Comparison of ENCODE assay signal across 1 cellular context in the genomic region with DNA sequence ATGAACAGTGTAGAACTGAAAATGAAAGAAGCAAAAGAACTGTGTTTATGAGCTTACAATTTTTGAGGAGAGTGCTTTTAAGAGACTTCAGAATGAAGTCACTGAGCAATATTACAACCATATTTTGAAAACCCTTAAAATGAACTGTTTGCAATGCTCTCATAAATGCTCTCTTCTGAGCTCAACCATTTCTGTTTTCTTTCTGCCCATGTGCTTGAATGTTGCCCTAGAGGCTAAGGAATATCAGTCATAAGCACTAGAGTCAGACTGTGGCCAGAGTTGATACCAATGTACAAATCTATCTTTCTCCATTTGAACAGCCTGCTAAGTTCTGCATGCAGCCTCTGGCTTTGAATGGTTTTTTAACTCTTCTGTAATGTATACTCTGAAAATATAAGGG.
TF ChIP-seq lines count a peak whose summit lies in the region.

No MANE protein-coding gene starts in this region.

TF ChIP-seq in GM23338, 12 proteins besides CTCF, POLR2A, EP300 and RAD21:
- TF ChIP-seq, protein P1, sequence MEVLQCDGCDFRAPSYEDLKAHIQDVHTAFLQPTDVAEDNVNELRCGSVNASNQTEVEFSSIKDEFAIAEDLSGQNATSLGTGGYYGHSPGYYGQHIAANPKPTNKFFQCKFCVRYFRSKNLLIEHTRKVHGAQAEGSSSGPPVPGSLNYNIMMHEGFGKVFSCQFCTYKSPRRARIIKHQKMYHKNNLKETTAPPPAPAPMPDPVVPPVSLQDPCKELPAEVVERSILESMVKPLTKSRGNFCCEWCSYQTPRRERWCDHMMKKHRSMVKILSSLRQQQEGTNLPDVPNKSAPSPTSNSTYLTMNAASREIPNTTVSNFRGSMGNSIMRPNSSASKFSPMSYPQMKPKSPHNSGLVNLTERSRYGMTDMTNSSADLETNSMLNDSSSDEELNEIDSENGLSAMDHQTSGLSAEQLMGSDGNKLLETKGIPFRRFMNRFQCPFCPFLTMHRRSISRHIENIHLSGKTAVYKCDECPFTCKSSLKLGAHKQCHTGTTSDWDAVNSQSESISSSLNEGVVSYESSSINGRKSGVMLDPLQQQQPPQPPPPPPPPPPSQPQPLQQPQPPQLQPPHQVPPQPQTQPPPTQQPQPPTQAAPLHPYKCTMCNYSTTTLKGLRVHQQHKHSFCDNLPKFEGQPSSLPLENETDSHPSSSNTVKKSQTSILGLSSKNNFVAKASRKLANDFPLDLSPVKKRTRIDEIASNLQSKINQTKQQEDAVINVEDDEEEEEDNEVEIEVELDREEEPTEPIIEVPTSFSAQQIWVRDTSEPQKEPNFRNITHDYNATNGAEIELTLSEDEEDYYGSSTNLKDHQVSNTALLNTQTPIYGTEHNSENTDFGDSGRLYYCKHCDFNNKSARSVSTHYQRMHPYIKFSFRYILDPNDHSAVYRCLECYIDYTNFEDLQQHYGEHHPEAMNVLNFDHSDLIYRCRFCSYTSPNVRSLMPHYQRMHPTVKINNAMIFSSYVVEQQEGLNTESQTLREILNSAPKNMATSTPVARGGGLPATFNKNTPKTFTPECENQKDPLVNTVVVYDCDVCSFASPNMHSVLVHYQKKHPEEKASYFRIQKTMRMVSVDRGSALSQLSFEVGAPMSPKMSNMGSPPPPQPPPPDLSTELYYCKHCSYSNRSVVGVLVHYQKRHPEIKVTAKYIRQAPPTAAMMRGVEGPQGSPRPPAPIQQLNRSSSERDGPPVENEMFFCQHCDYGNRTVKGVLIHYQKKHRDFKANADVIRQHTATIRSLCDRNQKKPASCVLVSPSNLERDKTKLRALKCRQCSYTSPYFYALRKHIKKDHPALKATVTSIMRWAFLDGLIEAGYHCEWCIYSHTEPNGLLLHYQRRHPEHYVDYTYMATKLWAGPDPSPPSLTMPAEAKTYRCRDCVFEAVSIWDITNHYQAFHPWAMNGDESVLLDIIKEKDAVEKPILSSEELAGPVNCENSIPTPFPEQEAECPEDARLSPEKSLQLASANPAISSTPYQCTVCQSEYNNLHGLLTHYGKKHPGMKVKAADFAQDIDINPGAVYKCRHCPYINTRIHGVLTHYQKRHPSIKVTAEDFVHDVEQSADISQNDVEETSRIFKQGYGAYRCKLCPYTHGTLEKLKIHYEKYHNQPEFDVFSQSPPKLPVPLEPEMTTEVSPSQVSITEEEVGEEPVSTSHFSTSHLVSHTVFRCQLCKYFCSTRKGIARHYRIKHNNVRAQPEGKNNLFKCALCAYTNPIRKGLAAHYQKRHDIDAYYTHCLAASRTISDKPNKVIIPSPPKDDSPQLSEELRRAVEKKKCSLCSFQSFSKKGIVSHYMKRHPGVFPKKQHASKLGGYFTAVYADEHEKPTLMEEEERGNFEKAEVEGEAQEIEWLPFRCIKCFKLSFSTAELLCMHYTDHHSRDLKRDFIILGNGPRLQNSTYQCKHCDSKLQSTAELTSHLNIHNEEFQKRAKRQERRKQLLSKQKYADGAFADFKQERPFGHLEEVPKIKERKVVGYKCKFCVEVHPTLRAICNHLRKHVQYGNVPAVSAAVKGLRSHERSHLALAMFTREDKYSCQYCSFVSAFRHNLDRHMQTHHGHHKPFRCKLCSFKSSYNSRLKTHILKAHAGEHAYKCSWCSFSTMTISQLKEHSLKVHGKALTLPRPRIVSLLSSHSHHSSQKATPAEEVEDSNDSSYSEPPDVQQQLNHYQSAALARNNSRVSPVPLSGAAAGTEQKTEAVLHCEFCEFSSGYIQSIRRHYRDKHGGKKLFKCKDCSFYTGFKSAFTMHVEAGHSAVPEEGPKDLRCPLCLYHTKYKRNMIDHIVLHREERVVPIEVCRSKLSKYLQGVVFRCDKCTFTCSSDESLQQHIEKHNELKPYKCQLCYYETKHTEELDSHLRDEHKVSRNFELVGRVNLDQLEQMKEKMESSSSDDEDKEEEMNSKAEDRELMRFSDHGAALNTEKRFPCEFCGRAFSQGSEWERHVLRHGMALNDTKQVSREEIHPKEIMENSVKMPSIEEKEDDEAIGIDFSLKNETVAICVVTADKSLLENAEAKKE (CRISPR knock-in tag; IDR thresholded peaks at IDR 0.05): no peak
- TF ChIP-seq NANOG (IDR thresholded peaks at IDR 0.05; ENCODE audit: borderline replicate concordance): no peak
- no peak for TF ChIP-seq ZNF114 (CRISPR knock-in tag; IDR thresholded peaks at IDR 0.05)
- TF ChIP-seq, protein P2, sequence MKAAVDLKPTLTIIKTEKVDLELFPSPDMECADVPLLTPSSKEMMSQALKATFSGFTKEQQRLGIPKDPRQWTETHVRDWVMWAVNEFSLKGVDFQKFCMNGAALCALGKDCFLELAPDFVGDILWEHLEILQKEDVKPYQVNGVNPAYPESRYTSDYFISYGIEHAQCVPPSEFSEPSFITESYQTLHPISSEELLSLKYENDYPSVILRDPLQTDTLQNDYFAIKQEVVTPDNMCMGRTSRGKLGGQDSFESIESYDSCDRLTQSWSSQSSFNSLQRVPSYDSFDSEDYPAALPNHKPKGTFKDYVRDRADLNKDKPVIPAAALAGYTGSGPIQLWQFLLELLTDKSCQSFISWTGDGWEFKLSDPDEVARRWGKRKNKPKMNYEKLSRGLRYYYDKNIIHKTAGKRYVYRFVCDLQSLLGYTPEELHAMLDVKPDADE (IDR thresholded peaks at IDR 0.05): no peak
- no peak for TF ChIP-seq STAT1 (IDR thresholded peaks at IDR 0.05; ENCODE audit: unreplicated experiment)
- TF ChIP-seq, protein P3, sequence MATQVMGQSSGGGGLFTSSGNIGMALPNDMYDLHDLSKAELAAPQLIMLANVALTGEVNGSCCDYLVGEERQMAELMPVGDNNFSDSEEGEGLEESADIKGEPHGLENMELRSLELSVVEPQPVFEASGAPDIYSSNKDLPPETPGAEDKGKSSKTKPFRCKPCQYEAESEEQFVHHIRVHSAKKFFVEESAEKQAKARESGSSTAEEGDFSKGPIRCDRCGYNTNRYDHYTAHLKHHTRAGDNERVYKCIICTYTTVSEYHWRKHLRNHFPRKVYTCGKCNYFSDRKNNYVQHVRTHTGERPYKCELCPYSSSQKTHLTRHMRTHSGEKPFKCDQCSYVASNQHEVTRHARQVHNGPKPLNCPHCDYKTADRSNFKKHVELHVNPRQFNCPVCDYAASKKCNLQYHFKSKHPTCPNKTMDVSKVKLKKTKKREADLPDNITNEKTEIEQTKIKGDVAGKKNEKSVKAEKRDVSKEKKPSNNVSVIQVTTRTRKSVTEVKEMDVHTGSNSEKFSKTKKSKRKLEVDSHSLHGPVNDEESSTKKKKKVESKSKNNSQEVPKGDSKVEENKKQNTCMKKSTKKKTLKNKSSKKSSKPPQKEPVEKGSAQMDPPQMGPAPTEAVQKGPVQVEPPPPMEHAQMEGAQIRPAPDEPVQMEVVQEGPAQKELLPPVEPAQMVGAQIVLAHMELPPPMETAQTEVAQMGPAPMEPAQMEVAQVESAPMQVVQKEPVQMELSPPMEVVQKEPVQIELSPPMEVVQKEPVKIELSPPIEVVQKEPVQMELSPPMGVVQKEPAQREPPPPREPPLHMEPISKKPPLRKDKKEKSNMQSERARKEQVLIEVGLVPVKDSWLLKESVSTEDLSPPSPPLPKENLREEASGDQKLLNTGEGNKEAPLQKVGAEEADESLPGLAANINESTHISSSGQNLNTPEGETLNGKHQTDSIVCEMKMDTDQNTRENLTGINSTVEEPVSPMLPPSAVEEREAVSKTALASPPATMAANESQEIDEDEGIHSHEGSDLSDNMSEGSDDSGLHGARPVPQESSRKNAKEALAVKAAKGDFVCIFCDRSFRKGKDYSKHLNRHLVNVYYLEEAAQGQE (IDR thresholded peaks at IDR 0.05; ENCODE audit: unreplicated experiment): no peak
- no peak for TF ChIP-seq EZH2phosphoT487 (IDR thresholded peaks at IDR 0.05; ENCODE audit: unreplicated experiment)
- no peak for TF ChIP-seq JUNB (IDR thresholded peaks at IDR 0.05; ENCODE audit: unreplicated experiment)
